In the genomic region with DNA sequence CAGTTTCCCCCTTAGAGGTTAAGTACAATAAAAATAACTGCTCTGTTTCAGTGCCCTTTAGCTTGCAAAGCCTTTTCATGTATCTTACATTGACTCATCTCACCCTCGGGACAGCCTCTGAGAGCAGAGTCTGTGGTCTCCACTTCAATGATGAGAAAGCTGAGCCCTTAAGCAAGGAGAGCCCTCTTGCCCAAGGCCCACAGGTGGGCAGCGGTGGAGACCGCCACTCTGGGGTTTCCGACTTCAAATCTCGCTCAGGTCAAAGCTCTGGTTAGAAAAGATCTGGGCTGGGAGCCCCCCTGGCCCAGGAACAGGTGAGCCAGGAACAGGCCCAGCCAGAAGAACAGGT, we compare ENCODE assay signal across 11 cellular contexts. TPM values are rescaled to one million over a fixed set of nuclear protein-coding genes. Genes with fewer than 3 reads are reported as not detected.
DNase-seq lines count a peak whose midpoint lies in the region; ATAC-seq, FAIRE-seq and TF ChIP-seq lines count a peak whose summit lies in the region.
"Had no signal": no experiment of that assay in that cellular context is flagged by ENCODE, and none has a peak within 500 bp of the region (broad histone marks: within the 10 kb centered on the region; RNA-seq: fewer than 3 reads in every experiment).

No MANE protein-coding gene starts in this region.

- no peak for FAIRE-seq in H1 (lab: Jason Lieb, UNC)

- H3K4me3 Mint-ChIP-seq in activated T-cell treated with anti-CD3 and anti-CD28 coated beads, Interleukin-2, amount 50 U/mL, for 24 hours: no peak overlapping the region
- H3K4me3 Mint-ChIP-seq in T-cell: peak overlapping the region in 1 of 3 donors; percentile 61

- ATAC-seq in T-cell (replicated peaks in 1 of 4): no peak
- ATAC-seq in HG03571 (IDR thresholded peaks at IDR 0.05; ENCODE audit: unreplicated experiment): no peak

- H2BK15ac ChIP-seq in H1 (ENCODE audit: low read length): no peak overlapping the region

- POLR2A ChIA-PET in T-cell (lab: Charles Lee): interaction anchor here in 1 of 2 donors (1.1 kb wide), 1 partner anchor 15 kb away, joined by 3 read pairs; a partner anchor contains a TSS
- POLR2A ChIA-PET in H1 (lab: Charles Lee; ENCODE audit: partially characterized antibody): interaction anchor here (0.6 to 1.4 kb wide), 5 partner anchors 9 to 53 kb away, joined by 3 to 7 read pairs (median 3); a partner anchor contains a TSS

- WGBS in H1 (ENCODE audit: extremely low coverage in 1 of 2, insufficient coverage in 1 of 2, insufficient read length in 1 of 2, insufficient replicate concordance in 2 of 2, low coverage in 1 of 2, low lambda C conversion rate in 2 of 2, missing lambda C conversion rate in 1 of 2), 2 experiments: 93% methylated on average over 5 of the region's 5 CpGs; no CpG with 5 or more reads in 1 of the 2 experiments
- whole genome bisulfite sequencing in stomach, 5 donors: 70 to 77% (median 74%) methylated on average over 4 to 5 of the region's 5 CpGs

- intact Hi-C loops in stomach (cut with DNase I; ENCODE audit: low total_unique reads): no loop called here

- H3K27ac ChIP-seq in H1 (ENCODE audit: low read depth, low read length) (no peak overlapping the region), stomach (peak overlapping the region in 4 of 5 donors; percentile 10 to 85 (median 72)), brain microvascular endothelial cell (no peak overlapping the region)

- H3K4me2 ChIP-seq in H1 (ENCODE audit: insufficient read depth in 1 of 2, low read depth in 2 of 2, low read length in 2 of 2): no peak overlapping the region

- no peak overlapping the region for H4K5ac ChIP-seq in H1 (ENCODE audit: insufficient read length, low read depth, low read length)

- no peak overlapping the region for H3K4me3 ChIP-seq in H1 (ENCODE audit: extremely low read depth in 1 of 4, insufficient read depth in 2 of 4, low read depth in 3 of 4, low read length in 4 of 4)
- no peak overlapping the region for H3K4me3 ChIP-seq in stomach
- no peak overlapping the region for H3K4me3 ChIP-seq in brain microvascular endothelial cell (ENCODE audit: low read depth, low read length)
- H3K4me3 ChIP-seq: tibial nerve had no signal

- H4K91ac ChIP-seq in H1 (replicated peaks; ENCODE audit: insufficient read length, low read length): peak overlapping the region; percentile 0

- peaks cover 4 to 9% (median 5%) of the 10 kb centered on the region in 4 experiments; a peak in 6 of 7 replicates for H3K4me1 ChIP-seq in H1 (replicated peaks in 1 of 4; ENCODE audit: control insufficient read depth in 3 of 4, insufficient read depth in 4 of 4, low read length in 3 of 4)
- peaks cover 44 to 82% (median 62%) of the 10 kb centered on the region in 4 donors for H3K4me1 ChIP-seq in stomach

- H3K27me3 Mint-ChIP-seq in activated T-cell treated with anti-CD3 and anti-CD28 coated beads, Interleukin-2, amount 50 U/mL, for 24 hours: no peaks in the 10 kb centered on the region
- H3K27me3 Mint-ChIP-seq in T-cell: no peaks in the 10 kb centered on the region

- no peaks in the 10 kb centered on the region for H4K20me1 ChIP-seq in H1 (replicated peaks in 1 of 2; ENCODE audit: control insufficient read depth in 1 of 2, insufficient read depth in 2 of 2, low read length in 2 of 2)

- no peak overlapping the region for H3K14ac ChIP-seq in H1 (ENCODE audit: insufficient read length)

- no peak overlapping the region for H3K23ac ChIP-seq in H1 (ENCODE audit: insufficient read length)

- TF ChIP-seq POLR2A in H1 (IDR thresholded peaks at IDR 0.05; ENCODE audit: control extremely low read depth in 1 of 2, low read depth in 2 of 2, low read length in 2 of 2) (no peak), stomach (IDR thresholded peaks at IDR 0.05) (no peak)

- H3K27ac Mint-ChIP-seq in activated T-cell treated with anti-CD3 and anti-CD28 coated beads, Interleukin-2, amount 50 U/mL, for 24 hours: peak overlapping the region; percentile 91
- peak overlapping the region; percentile 88 to 89 for H3K27ac Mint-ChIP-seq in T-cell

- no peak overlapping the region for H4K8ac ChIP-seq in H1 (ENCODE audit: extremely low read depth, insufficient read depth, low read length)

- TF ChIP-seq EP300 in H1 (IDR thresholded peaks at IDR 0.05; ENCODE audit: borderline replicate concordance in 1 of 2, low read depth in 2 of 2, low read length in 2 of 2): no peak
- TF ChIP-seq EP300 in stomach (IDR thresholded peaks at IDR 0.05): no peak

- peaks cover 10% of the 10 kb centered on the region for H3K23me2 ChIP-seq in H1 (ENCODE audit: low read depth, low read length)

- no peak for DNase-seq in activated T-cell treated with anti-CD3 and anti-CD28 coated beads, Interleukin-2, amount 50 U/mL, for 24 hours
- DNase-seq in activated T-cell treated with anti-CD3 and anti-CD28 coated beads, Interleukin-2, amount 50 U/mL, for 1 hour: no peak
- no peak for DNase-seq in T-cell
- no peak for DNase-seq in H1 (ENCODE audit: low read depth in 1 of 2, low spot score in 2 of 2)
- DNase-seq in stomach: no peak
- DNase-seq in brain microvascular endothelial cell: no peak
- no peak for DNase-seq in OCI-M2 (lab: John Stamatoyannopoulos, UW; ENCODE audit: unreplicated experiment)
- DNase-seq: KBM-7, NCI-H2227 treated with DMSO at 0.1 percent for 48 hours had no signal

- H3K36me3 ChIP-seq in H1 (ENCODE audit: control insufficient read depth in 2 of 4, insufficient read depth in 4 of 4, low read length in 3 of 4): no peaks in the 10 kb centered on the region
- peaks cover 3 to 18% (median 13%) of the 10 kb centered on the region in 4 donors for H3K36me3 ChIP-seq in stomach
- no peaks in the 10 kb centered on the region for H3K36me3 ChIP-seq in brain microvascular endothelial cell (replicated peaks)

- H3K9ac ChIP-seq in H1 (replicated peaks in 1 of 4; ENCODE audit: extremely low read depth in 1 of 4, low read depth in 3 of 4, low read length in 3 of 4): no peak overlapping the region

- H3K79me2 ChIP-seq in H1 (ENCODE audit: control insufficient read depth in 1 of 2, insufficient read depth in 2 of 2, low read length in 2 of 2): no peaks in the 10 kb centered on the region

- H3K36me3 Mint-ChIP-seq in activated T-cell treated with anti-CD3 and anti-CD28 coated beads, Interleukin-2, amount 50 U/mL, for 24 hours (ENCODE audit: low read depth): peaks cover 15% of the 10 kb centered on the region
- H3K36me3 Mint-ChIP-seq in T-cell: peaks cover under 1% of the 10 kb centered on the region

- H3K56ac ChIP-seq in H1 (replicated peaks; ENCODE audit: insufficient read length, low read depth, low read length): no peak overlapping the region

- no peak for TF ChIP-seq RAD21 in H1 (IDR thresholded peaks at IDR 0.05 in 1 of 2, conservative IDR thresholded peaks at IDR 0.05 in 1 of 2; ENCODE audit: low read depth in 2 of 2, low read length in 2 of 2)

- no peak overlapping the region for H3K18ac ChIP-seq in H1 (ENCODE audit: extremely low read depth, low read length)

- no peaks in the 10 kb centered on the region for H3K9me3 Mint-ChIP-seq in activated T-cell treated with anti-CD3 and anti-CD28 coated beads, Interleukin-2, amount 50 U/mL, for 24 hours
- no peaks in the 10 kb centered on the region for H3K9me3 Mint-ChIP-seq in T-cell

- H2BK5ac ChIP-seq in H1 (ENCODE audit: low read depth, low read length): no peak overlapping the region

- H3K9me3 ChIP-seq in H1 (ENCODE audit: insufficient read depth in 2 of 2, low read depth in 1 of 2, low read length in 1 of 2) (no peaks in the 10 kb centered on the region), stomach (no peaks in the 10 kb centered on the region)
- H3K9me3 ChIP-seq: tibial nerve had no signal

- no peak overlapping the region for H2AFZ ChIP-seq in H1 (ENCODE audit: low read length)

- H3K4ac ChIP-seq in H1 (replicated peaks; ENCODE audit: insufficient read length, low read depth, low read length): no peak overlapping the region

- TF ChIP-seq CTCF in H1 (IDR thresholded peaks at IDR 0.05; ENCODE audit: control extremely low read depth in 1 of 3, insufficient read depth in 1 of 3, low read depth in 1 of 3, low read length in 3 of 3) (no peak), stomach (IDR thresholded peaks at IDR 0.05) (no peak), brain microvascular endothelial cell (IDR thresholded peaks at IDR 0.05; ENCODE audit: low read depth, low read length, missing control alignments) (no peak)

- in situ Hi-C loops in brain microvascular endothelial cell (cut with HindIII; ENCODE audit: low pct_ligation_motif_present, low sequenced_read_pairs): no loop called here

- no peak overlapping the region for H2BK20ac ChIP-seq in H1 (ENCODE audit: low read length)

- no peak overlapping the region for H2BK120ac ChIP-seq in H1 (replicated peaks; ENCODE audit: low read depth, low read length)

- H2AK5ac ChIP-seq in H1 (ENCODE audit: low read depth, low read length): no peak overlapping the region; the same call in 1 of the 2 replicates

- peaks cover 68% of the 10 kb centered on the region for H3K4me1 Mint-ChIP-seq in activated T-cell treated with anti-CD3 and anti-CD28 coated beads, Interleukin-2, amount 50 U/mL, for 24 hours (ENCODE audit: low read depth)
- H3K4me1 Mint-ChIP-seq in T-cell: peaks cover 68 to 81% (median 75%) of the 10 kb centered on the region in 3 donors

- H3K27me3 ChIP-seq in H1 (replicated peaks in 1 of 4; ENCODE audit: control insufficient read depth in 3 of 4, extremely low read depth in 1 of 4, insufficient read depth in 3 of 4, low read length in 3 of 4) (no peaks in the 10 kb centered on the region), stomach (no peaks in the 10 kb centered on the region), brain microvascular endothelial cell (replicated peaks) (no peaks in the 10 kb centered on the region)
- H3K27me3 ChIP-seq: tibial nerve had no signal

- H3K79me1 ChIP-seq in H1 (ENCODE audit: low read depth, low read length): no peaks in the 10 kb centered on the region

- CTCF ChIA-PET in T-cell (lab: Charles Lee): interaction anchor here in 1 of 2 donors (0.6 to 1.4 kb wide), 2 partner anchors 15 to 34 kb away, joined by 3 to 4 read pairs; a partner anchor contains a TSS
- CTCF ChIA-PET in H1 (lab: Charles Lee; ENCODE audit: partially characterized antibody): interaction anchor here (0.9 to 1.4 kb wide), 6 partner anchors 20 to 181 kb away, joined by 3 to 5 read pairs (median 4); a partner anchor contains a TSS

- H2BK12ac ChIP-seq in H1 (ENCODE audit: low read depth, low read length): no peak overlapping the region

RNA-seq across cellular contexts. Expression of a gene that starts 4.3 kb away (rescaled TPM):
- total RNA-seq in T-cell (10 to 100 TPM; 12.6 to 24.9 (median 22.4) TPM), stomach (10 to 100 TPM; 10.1 to 47.3 (median 36.8) TPM)
- 26.5 and 30.5 TPM in 2 replicates for total RNA-seq in H1 (2021; fragmentation: NEBNext Ultra II Directional; extraction: Animal tissue kit (Norgen Biotek cat#: 25700))
- polyA plus RNA-seq in H1 (2011; rRNA removed) (23.8 and 36.8 TPM in 2 replicates), stomach (10 to 100 TPM; 37.4 to 57.1 (median 45.2) TPM)
- polyA plus RNA-seq in H1 (2011; cell fraction: cytosol; rRNA removed): 48.2 TPM
- 27.9 TPM for polyA plus RNA-seq in H1 (2011; cell fraction: nucleus; rRNA removed)
- polyA plus RNA-seq in H1 (2012, experiment 1 of 2): 30.7 to 53.6 TPM (median 51.4 TPM) in 4 replicates
- polyA plus RNA-seq in H1 (2012, experiment 2 of 2): 26.4 TPM
- 18.8 TPM for polyA plus RNA-seq in H1 (2013, experiment 1 of 2)
- 21.2 TPM for polyA plus RNA-seq in H1 (2013, experiment 2 of 2)
- polyA minus RNA-seq in H1 (2011; rRNA and poly(A)+ RNA removed): 11.3 and 12.9 TPM in 2 replicates
- polyA minus RNA-seq in H1 (2011; cell fraction: cytosol; rRNA and poly(A)+ RNA removed): 14.0 TPM
- polyA minus RNA-seq in H1 (2011; cell fraction: nucleus; rRNA and poly(A)+ RNA removed): 8.5 TPM

RNA-seq across cellular contexts. Expression of a gene that starts 15.0 kb away (rescaled TPM):
- total RNA-seq in T-cell (100 to 1,000 TPM; 299 to 450 (median 328) TPM), stomach (100 to 1,000 TPM in 1 of 5 donors, 10 to 100 TPM in 4; 66.5 to 123 (median 81.1) TPM)
- total RNA-seq in H1 (2021; fragmentation: NEBNext Ultra II Directional; extraction: Animal tissue kit (Norgen Biotek cat#: 25700)): 17.9 and 19.8 TPM in 2 replicates
- polyA plus RNA-seq in H1 (2011; rRNA removed) (12.0 and 14.3 TPM in 2 replicates), stomach (10 to 100 TPM; 19.7 to 59.0 (median 33.4) TPM)
- 22.3 TPM for polyA plus RNA-seq in H1 (2011; cell fraction: cytosol; rRNA removed)
- 31.4 TPM for polyA plus RNA-seq in H1 (2011; cell fraction: nucleus; rRNA removed)
- polyA plus RNA-seq in H1 (2012, experiment 1 of 2): 23.2 to 27.8 TPM (median 26.0 TPM) in 4 replicates
- polyA plus RNA-seq in H1 (2012, experiment 2 of 2): 15.7 TPM
- 23.5 TPM for polyA plus RNA-seq in H1 (2013, experiment 1 of 2)
- 23.6 TPM for polyA plus RNA-seq in H1 (2013, experiment 2 of 2)
- polyA minus RNA-seq in H1 (2011; rRNA and poly(A)+ RNA removed): 13.3 and 14.2 TPM in 2 replicates
- polyA minus RNA-seq in H1 (2011; cell fraction: cytosol; rRNA and poly(A)+ RNA removed): 12.4 TPM
- polyA minus RNA-seq in H1 (2011; cell fraction: nucleus; rRNA and poly(A)+ RNA removed): 13.7 TPM

RNA-seq across cellular contexts. Expression of a gene that starts 20.7 kb away (rescaled TPM):
- 10 to 100 TPM; 36.0 to 70.8 (median 68.5) TPM for total RNA-seq in T-cell
- total RNA-seq in H1 (2021; fragmentation: NEBNext Ultra II Directional; extraction: Animal tissue kit (Norgen Biotek cat#: 25700)): 31.6 and 32.4 TPM in 2 replicates
- 31.0 and 36.3 TPM in 2 replicates for polyA plus RNA-seq in H1 (2011; rRNA removed)
- polyA plus RNA-seq in H1 (2011; cell fraction: cytosol; rRNA removed): 24.4 TPM
- polyA plus RNA-seq in H1 (2011; cell fraction: nucleus; rRNA removed): 31.8 TPM
- polyA plus RNA-seq in H1 (2012, experiment 1 of 2): 26.7 to 28.7 TPM (median 28.3 TPM) in 4 replicates
- 38.2 TPM for polyA plus RNA-seq in H1 (2012, experiment 2 of 2)
- 22.4 TPM for polyA plus RNA-seq in H1 (2013, experiment 1 of 2)
- polyA plus RNA-seq in H1 (2013, experiment 2 of 2): 21.0 TPM
- 17.6 and 24.9 TPM in 2 replicates for polyA minus RNA-seq in H1 (2011; rRNA and poly(A)+ RNA removed)
- 18.0 TPM for polyA minus RNA-seq in H1 (2011; cell fraction: cytosol; rRNA and poly(A)+ RNA removed)
- 14.7 TPM for polyA minus RNA-seq in H1 (2011; cell fraction: nucleus; rRNA and poly(A)+ RNA removed)
- total RNA-seq in stomach: 10 to 100 TPM in 4 of 5 donors, 1 to 10 TPM in 1; 8.1 to 75.3 (median 36.2) TPM
- 10 to 100 TPM; 12.2 to 19.8 (median 16.1) TPM for polyA plus RNA-seq in stomach

RNA-seq across cellular contexts. Expression of a gene that starts 29.7 kb away (rescaled TPM):
- total RNA-seq in T-cell (10 to 100 TPM; 61.3 to 88.2 (median 76.8) TPM), stomach (10 to 100 TPM; 23.2 to 81.1 (median 59.6) TPM)
- 204 and 212 TPM in 2 replicates for total RNA-seq in H1 (2021; fragmentation: NEBNext Ultra II Directional; extraction: Animal tissue kit (Norgen Biotek cat#: 25700))
- polyA plus RNA-seq in H1 (2011; rRNA removed) (177 and 197 TPM in 2 replicates), stomach (10 to 100 TPM; 43.7 to 58.8 (median 56.1) TPM)
- 199 TPM for polyA plus RNA-seq in H1 (2011; cell fraction: cytosol; rRNA removed)
- 757 TPM for polyA plus RNA-seq in H1 (2011; cell fraction: nucleus; rRNA removed)
- 146 to 233 TPM (median 185 TPM) in 4 replicates for polyA plus RNA-seq in H1 (2012, experiment 1 of 2)
- polyA plus RNA-seq in H1 (2012, experiment 2 of 2): 206 TPM
- polyA plus RNA-seq in H1 (2013, experiment 1 of 2): 197 TPM
- polyA plus RNA-seq in H1 (2013, experiment 2 of 2): 196 TPM
- polyA minus RNA-seq in H1 (2011; rRNA and poly(A)+ RNA removed): 204 and 224 TPM in 2 replicates
- 101 TPM for polyA minus RNA-seq in H1 (2011; cell fraction: cytosol; rRNA and poly(A)+ RNA removed)
- 123 TPM for polyA minus RNA-seq in H1 (2011; cell fraction: nucleus; rRNA and poly(A)+ RNA removed)

RNA-seq across cellular contexts. Expression of a gene that starts 33.6 kb away (rescaled TPM):
- 10 to 100 TPM in 4 of 5 donors, 1 to 10 TPM in 1; 7.9 to 11.8 (median 10.3) TPM for total RNA-seq in T-cell
- 284 and 294 TPM in 2 replicates for total RNA-seq in H1 (2021; fragmentation: NEBNext Ultra II Directional; extraction: Animal tissue kit (Norgen Biotek cat#: 25700))
- 801 and 1,025 TPM in 2 replicates for polyA plus RNA-seq in H1 (2011; rRNA removed)
- polyA plus RNA-seq in H1 (2011; cell fraction: cytosol; rRNA removed): 668 TPM
- polyA plus RNA-seq in H1 (2011; cell fraction: nucleus; rRNA removed): 301 TPM
- 458 to 597 TPM (median 493 TPM) in 4 replicates for polyA plus RNA-seq in H1 (2012, experiment 1 of 2)
- 299 TPM for polyA plus RNA-seq in H1 (2012, experiment 2 of 2)
- polyA plus RNA-seq in H1 (2013, experiment 1 of 2): 459 TPM
- 480 TPM for polyA plus RNA-seq in H1 (2013, experiment 2 of 2)
- 354 and 434 TPM in 2 replicates for polyA minus RNA-seq in H1 (2011; rRNA and poly(A)+ RNA removed)
- polyA minus RNA-seq in H1 (2011; cell fraction: cytosol; rRNA and poly(A)+ RNA removed): 129 TPM
- polyA minus RNA-seq in H1 (2011; cell fraction: nucleus; rRNA and poly(A)+ RNA removed): 123 TPM
- 10 to 100 TPM in 2 of 5 donors, 1 to 10 TPM in 3; 4.7 to 36.1 (median 5.2) TPM for total RNA-seq in stomach
- polyA plus RNA-seq in stomach: 10 to 100 TPM; 40.9 to 73.3 (median 63.9) TPM

Comparison
In these comparisons a context has a peak if more than half of its experiments do, and no peak if none do; other contexts are left out.
1. H3K27ac ChIP-seq: peak in stomach (4 of 5); none in H1 (single experiment) and brain microvascular endothelial cell (single experiment).